Comparison of ENCODE assay signal across 1 cellular context in the genomic region with DNA sequence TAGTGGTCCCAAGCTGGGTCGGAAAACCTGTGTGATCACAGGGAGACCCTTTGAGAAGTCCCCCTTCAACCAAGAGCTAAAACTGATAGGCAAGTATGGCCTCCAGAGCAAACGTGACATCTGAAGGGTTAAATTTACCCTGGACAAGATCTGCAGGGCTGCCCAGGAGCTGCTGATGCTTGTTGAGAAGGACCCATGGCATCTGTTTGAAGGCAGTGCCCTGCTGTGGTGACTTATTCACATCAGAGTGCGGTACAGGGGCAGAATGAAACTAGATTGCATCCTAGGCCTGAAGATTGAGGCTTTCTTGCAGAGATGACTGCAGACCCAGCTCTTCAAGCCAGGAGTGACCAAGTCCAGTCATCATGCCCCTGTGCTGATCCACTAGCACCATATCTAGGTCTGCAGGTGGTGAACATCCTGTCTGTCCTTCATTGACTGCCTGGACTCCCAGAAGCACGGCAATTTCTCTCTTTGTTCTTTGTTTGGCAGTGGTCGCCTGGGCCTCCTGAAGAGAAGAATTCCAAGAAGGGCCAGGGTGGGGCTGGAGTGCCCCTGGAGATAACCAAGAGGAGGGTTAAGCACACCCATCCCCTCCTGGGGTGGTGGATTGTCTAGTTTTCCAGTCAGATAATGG.
TF ChIP-seq lines count a peak whose summit lies in the region.

No MANE protein-coding gene starts in this region.

TF ChIP-seq in K562, 482 proteins besides CTCF, POLR2A, EP300 and RAD21 (continued from another document):
- TF ChIP-seq ZNF561 (CRISPR knock-in tag; conservative IDR thresholded peaks at IDR 0.05): no peak
- TF ChIP-seq HNRNPK (IDR thresholded peaks at IDR 0.05; ENCODE audit: low read depth, low read length, poor library complexity, severe bottlenecking): no peak
- no peak for TF ChIP-seq SIX5 (IDR thresholded peaks at IDR 0.05; ENCODE audit: borderline replicate concordance in 1 of 2, insufficient read depth in 1 of 2, low read depth in 1 of 2, low read length in 2 of 2)
- TF ChIP-seq, protein P1, sequence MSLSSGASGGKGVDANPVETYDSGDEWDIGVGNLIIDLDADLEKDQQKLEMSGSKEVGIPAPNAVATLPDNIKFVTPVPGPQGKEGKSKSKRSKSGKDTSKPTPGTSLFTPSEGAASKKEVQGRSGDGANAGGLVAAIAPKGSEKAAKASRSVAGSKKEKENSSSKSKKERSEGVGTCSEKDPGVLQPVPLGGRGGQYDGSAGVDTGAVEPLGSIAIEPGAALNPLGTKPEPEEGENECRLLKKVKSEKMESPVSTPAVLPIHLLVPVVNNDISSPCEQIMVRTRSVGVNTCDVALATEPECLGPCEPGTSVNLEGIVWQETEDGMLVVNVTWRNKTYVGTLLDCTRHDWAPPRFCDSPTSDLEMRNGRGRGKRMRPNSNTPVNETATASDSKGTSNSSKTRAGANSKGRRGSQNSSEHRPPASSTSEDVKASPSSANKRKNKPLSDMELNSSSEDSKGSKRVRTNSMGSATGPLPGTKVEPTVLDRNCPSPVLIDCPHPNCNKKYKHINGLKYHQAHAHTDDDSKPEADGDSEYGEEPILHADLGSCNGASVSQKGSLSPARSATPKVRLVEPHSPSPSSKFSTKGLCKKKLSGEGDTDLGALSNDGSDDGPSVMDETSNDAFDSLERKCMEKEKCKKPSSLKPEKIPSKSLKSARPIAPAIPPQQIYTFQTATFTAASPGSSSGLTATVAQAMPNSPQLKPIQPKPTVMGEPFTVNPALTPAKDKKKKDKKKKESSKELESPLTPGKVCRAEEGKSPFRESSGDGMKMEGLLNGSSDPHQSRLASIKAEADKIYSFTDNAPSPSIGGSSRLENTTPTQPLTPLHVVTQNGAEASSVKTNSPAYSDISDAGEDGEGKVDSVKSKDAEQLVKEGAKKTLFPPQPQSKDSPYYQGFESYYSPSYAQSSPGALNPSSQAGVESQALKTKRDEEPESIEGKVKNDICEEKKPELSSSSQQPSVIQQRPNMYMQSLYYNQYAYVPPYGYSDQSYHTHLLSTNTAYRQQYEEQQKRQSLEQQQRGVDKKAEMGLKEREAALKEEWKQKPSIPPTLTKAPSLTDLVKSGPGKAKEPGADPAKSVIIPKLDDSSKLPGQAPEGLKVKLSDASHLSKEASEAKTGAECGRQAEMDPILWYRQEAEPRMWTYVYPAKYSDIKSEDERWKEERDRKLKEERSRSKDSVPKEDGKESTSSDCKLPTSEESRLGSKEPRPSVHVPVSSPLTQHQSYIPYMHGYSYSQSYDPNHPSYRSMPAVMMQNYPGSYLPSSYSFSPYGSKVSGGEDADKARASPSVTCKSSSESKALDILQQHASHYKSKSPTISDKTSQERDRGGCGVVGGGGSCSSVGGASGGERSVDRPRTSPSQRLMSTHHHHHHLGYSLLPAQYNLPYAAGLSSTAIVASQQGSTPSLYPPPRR (CRISPR knock-in tag; IDR thresholded peaks at IDR 0.05; ENCODE audit: borderline replicate concordance): no peak
- no peak for TF ChIP-seq NR2C1 (IDR thresholded peaks at IDR 0.05)
- TF ChIP-seq NR2C1 (tag; IDR thresholded peaks at IDR 0.05): peak; percentile 32; the same call in 1 of the 2 replicates
- TF ChIP-seq POLR2H (tag; IDR thresholded peaks at IDR 0.05; ENCODE audit: low read depth): no peak
- no peak for TF ChIP-seq TFAM (CRISPR knock-in tag; conservative IDR thresholded peaks at IDR 0.05)
- peak; percentile 82 for TF ChIP-seq CXXC5 (CRISPR knock-in tag; IDR thresholded peaks at IDR 0.05)
- no peak for TF ChIP-seq ZNF766 (CRISPR knock-in tag; conservative IDR thresholded peaks at IDR 0.05)
- no peak for TF ChIP-seq PURB (CRISPR knock-in tag; IDR thresholded peaks at IDR 0.05; ENCODE audit: low read depth)
- TF ChIP-seq ILK (tag; IDR thresholded peaks at IDR 0.05; ENCODE audit: borderline replicate concordance, low read depth): no peak
- TF ChIP-seq, protein P2, sequence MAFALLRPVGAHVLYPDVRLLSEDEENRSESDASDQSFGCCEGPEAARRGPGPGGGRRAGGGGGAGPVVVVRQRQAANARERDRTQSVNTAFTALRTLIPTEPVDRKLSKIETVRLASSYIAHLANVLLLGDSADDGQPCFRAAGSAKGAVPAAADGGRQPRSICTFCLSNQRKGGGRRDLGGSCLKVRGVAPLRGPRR (CRISPR knock-in tag; IDR thresholded peaks at IDR 0.05): no peak
- no peak for TF ChIP-seq ZNF77 (CRISPR knock-in tag; IDR thresholded peaks at IDR 0.05)
- no peak for TF ChIP-seq SMAD1 (IDR thresholded peaks at IDR 0.05; ENCODE audit: low read depth, low read length, partially characterized antibody)
- no peak for TF ChIP-seq MED1 (CRISPR knock-in tag; IDR thresholded peaks at IDR 0.05; ENCODE audit: borderline replicate concordance)
- TF ChIP-seq, protein P3, sequence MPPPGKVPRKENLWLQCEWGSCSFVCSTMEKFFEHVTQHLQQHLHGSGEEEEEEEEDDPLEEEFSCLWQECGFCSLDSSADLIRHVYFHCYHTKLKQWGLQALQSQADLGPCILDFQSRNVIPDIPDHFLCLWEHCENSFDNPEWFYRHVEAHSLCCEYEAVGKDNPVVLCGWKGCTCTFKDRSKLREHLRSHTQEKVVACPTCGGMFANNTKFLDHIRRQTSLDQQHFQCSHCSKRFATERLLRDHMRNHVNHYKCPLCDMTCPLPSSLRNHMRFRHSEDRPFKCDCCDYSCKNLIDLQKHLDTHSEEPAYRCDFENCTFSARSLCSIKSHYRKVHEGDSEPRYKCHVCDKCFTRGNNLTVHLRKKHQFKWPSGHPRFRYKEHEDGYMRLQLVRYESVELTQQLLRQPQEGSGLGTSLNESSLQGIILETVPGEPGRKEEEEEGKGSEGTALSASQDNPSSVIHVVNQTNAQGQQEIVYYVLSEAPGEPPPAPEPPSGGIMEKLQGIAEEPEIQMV (tag; conservative IDR thresholded peaks at IDR 0.05; ENCODE audit: low read depth): no peak
- no peak for TF ChIP-seq ZNF778 (CRISPR knock-in tag; IDR thresholded peaks at IDR 0.05)
- TF ChIP-seq ZNF445 (CRISPR knock-in tag; IDR thresholded peaks at IDR 0.05; ENCODE audit: low read depth): no peak
- peak in 1 of 2 experiments; percentile 39; a peak in 1 of 4 replicates for TF ChIP-seq ARNT (IDR thresholded peaks at IDR 0.05)
- TF ChIP-seq SMARCC2 (IDR thresholded peaks at IDR 0.05; ENCODE audit: low read depth): peak; percentile 68; the same call in 1 of the 2 replicates
- TF ChIP-seq, protein P4, sequence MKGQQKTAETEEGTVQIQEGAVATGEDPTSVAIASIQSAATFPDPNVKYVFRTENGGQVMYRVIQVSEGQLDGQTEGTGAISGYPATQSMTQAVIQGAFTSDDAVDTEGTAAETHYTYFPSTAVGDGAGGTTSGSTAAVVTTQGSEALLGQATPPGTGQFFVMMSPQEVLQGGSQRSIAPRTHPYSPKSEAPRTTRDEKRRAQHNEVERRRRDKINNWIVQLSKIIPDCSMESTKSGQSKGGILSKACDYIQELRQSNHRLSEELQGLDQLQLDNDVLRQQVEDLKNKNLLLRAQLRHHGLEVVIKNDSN (CRISPR knock-in tag; IDR thresholded peaks at IDR 0.05): no peak
- TF ChIP-seq, protein P5, sequence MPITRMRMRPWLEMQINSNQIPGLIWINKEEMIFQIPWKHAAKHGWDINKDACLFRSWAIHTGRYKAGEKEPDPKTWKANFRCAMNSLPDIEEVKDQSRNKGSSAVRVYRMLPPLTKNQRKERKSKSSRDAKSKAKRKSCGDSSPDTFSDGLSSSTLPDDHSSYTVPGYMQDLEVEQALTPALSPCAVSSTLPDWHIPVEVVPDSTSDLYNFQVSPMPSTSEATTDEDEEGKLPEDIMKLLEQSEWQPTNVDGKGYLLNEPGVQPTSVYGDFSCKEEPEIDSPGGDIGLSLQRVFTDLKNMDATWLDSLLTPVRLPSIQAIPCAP (CRISPR knock-in tag; IDR thresholded peaks at IDR 0.05; ENCODE audit: borderline replicate concordance): no peak
- TF ChIP-seq PML (IDR thresholded peaks at IDR 0.05; ENCODE audit: low read length): peak; percentile 43; the same call in 1 of the 2 replicates
- TF ChIP-seq ELF2 (CRISPR knock-in tag; IDR thresholded peaks at IDR 0.05): no peak
- TF ChIP-seq HIVEP1 (CRISPR knock-in tag; IDR thresholded peaks at IDR 0.05): no peak
